In genomic region chr1:203287109-203287893, GRCh38 we compare ENCODE assay signal across 10 cellular contexts. TPM values are rescaled to one million over a fixed set of nuclear protein-coding genes. Genes with fewer than 3 reads are reported as not detected.
DNase-seq lines count a peak whose midpoint lies in the region; ATAC-seq, FAIRE-seq and TF ChIP-seq lines count a peak whose summit lies in the region.
"Had no signal": no experiment of that assay in that cellular context is flagged by ENCODE, and none has a peak within 500 bp of the region (broad histone marks: within the 10 kb centered on the region; RNA-seq: fewer than 3 reads in every experiment).

No MANE protein-coding gene starts in this region.

- peak overlapping the region; percentile 83 for H3K4me3 Mint-ChIP-seq in activated T-helper 1 cell treated with anti-CD3 and anti-CD28 coated beads, Interleukin-12 subunit alpha, Interleukin-12 subunit beta, Interleukin-2, Interleukin-4 antibody, amounts not matched to agents 30 ng/mL and 10 ng/mL and 1 ng/mL, durations not matched to agents 14 hours and 24 hours and 36 hours

- no peak overlapping the region for H2AFZ ChIP-seq in hepatocyte

- WGBS in hepatocyte (ENCODE audit: low lambda C conversion rate, missing lambda C conversion rate) = 77% methylated on average over 9 of the region's 9 CpGs

- no peaks in the 10 kb centered on the region for H3K36me3 Mint-ChIP-seq in activated T-helper 1 cell treated with anti-CD3 and anti-CD28 coated beads, Interleukin-12 subunit alpha, Interleukin-12 subunit beta, Interleukin-2, Interleukin-4 antibody, amounts not matched to agents 30 ng/mL and 10 ng/mL and 1 ng/mL, durations not matched to agents 14 hours and 24 hours and 36 hours (ENCODE audit: low read depth)

- no peaks in the 10 kb centered on the region for H4K20me1 ChIP-seq in hepatocyte (ENCODE audit: insufficient read depth, poor library complexity, severe bottlenecking)

- no peak overlapping the region for H3K4me3 ChIP-seq in hepatocyte
- H3K4me3 ChIP-seq: A549 had no signal

- no peaks in the 10 kb centered on the region for H3K79me2 ChIP-seq in hepatocyte

- H3K27me3 Mint-ChIP-seq in activated T-helper 1 cell treated with anti-CD3 and anti-CD28 coated beads, Interleukin-12 subunit alpha, Interleukin-12 subunit beta, Interleukin-2, Interleukin-4 antibody, amounts not matched to agents 30 ng/mL and 10 ng/mL and 1 ng/mL, durations not matched to agents 14 hours and 24 hours and 36 hours (ENCODE audit: insufficient read depth) = no peaks in the 10 kb centered on the region

- no peak overlapping the region for H3K4me2 ChIP-seq in hepatocyte
- H3K4me2 ChIP-seq: A549 had no signal

- FAIRE-seq in urothelium cell line (lab: Jason Lieb, UNC) = no peak
- FAIRE-seq: A549, colon had no signal

- TF ChIP-seq CTCF in hepatocyte (IDR thresholded peaks at IDR 0.05; ENCODE audit: poor library complexity) = no peak

- H3K27ac ChIP-seq in hepatocyte = peak overlapping the region; percentile 95

- H3K9me2 ChIP-seq in hepatocyte (replicated peaks; ENCODE audit: insufficient read depth) = no peaks in the 10 kb centered on the region

- no peaks in the 10 kb centered on the region for H3K27me3 ChIP-seq in hepatocyte

- peak; percentile 30 for ATAC-seq in HG03060 (IDR thresholded peaks at IDR 0.05; ENCODE audit: low read depth, unreplicated experiment)
- ATAC-seq: A549 had no signal

- H3K9me3 Mint-ChIP-seq in activated T-helper 1 cell treated with anti-CD3 and anti-CD28 coated beads, Interleukin-12 subunit alpha, Interleukin-12 subunit beta, Interleukin-2, Interleukin-4 antibody, amounts not matched to agents 30 ng/mL and 10 ng/mL and 1 ng/mL, durations not matched to agents 14 hours and 24 hours and 36 hours = no peaks in the 10 kb centered on the region

- peak overlapping the region; percentile 99 for H3K27ac Mint-ChIP-seq in activated T-helper 1 cell treated with anti-CD3 and anti-CD28 coated beads, Interleukin-12 subunit alpha, Interleukin-12 subunit beta, Interleukin-2, Interleukin-4 antibody, amounts not matched to agents 30 ng/mL and 10 ng/mL and 1 ng/mL, durations not matched to agents 14 hours and 24 hours and 36 hours

- H3K36me3 ChIP-seq in hepatocyte (replicated peaks; ENCODE audit: insufficient read depth, low read depth) = no peaks in the 10 kb centered on the region

- DNase-seq in NCI-H2029 (lab: John Stamatoyannopoulos, UW) (peak; percentile 59), NCI-H2029 treated with DMSO at 0.1 percent for 48 hours (lab: John Stamatoyannopoulos, UW) (no peak), NOMO-1 treated with DMSO at 0.1 percent for 48 hours (lab: John Stamatoyannopoulos, UW; ENCODE audit: unreplicated experiment) (peak; percentile 99), hepatocyte (ENCODE audit: low spot score) (peak; percentile 55), urothelium cell line (ENCODE audit: low spot score) (no peak)
- peak; percentile 83 for DNase-seq in activated T-helper 1 cell treated with anti-CD3 and anti-CD28 coated beads, Interleukin-12 subunit alpha, Interleukin-12 subunit beta, Interleukin-2, Interleukin-4 antibody, amounts not matched to agents 30 ng/mL and 10 ng/mL and 1 ng/mL, durations not matched to agents 14 hours and 24 hours and 36 hours (ENCODE audit: low spot score)
- DNase-seq in stimulated activated CD4-positive, alpha-beta T cell treated with anti-CD3 and anti-CD28 coated beads, Interleukin-15, amount 100 ng/mL, for 24 hours = peak; percentile 81

- no peaks in the 10 kb centered on the region for H3K9me3 ChIP-seq in hepatocyte (ENCODE audit: low read depth)
- H3K9me3 ChIP-seq: A549 had no signal

- intact Hi-C loops in activated T-helper 1 cell treated with anti-CD3 and anti-CD28 coated beads, Interleukin-12 subunit alpha, Interleukin-12 subunit beta, Interleukin-2, Interleukin-4 antibody, amounts not matched to agents 30 ng/mL and 10 ng/mL and 1 ng/mL, durations not matched to agents 14 hours and 24 hours and 36 hours (cut with micrococcal nuclease) = loop anchor here (1.0 to 10.0 kb wide), 5 partner anchors 9 to 1918 kb away; partner anchors contain the start of genes LAX1, PCAT6, ZBED6 and ZC3H11A

- peaks cover 65% of the 10 kb centered on the region for H3K4me1 ChIP-seq in hepatocyte (ENCODE audit: insufficient read depth)

- H3K4me1 Mint-ChIP-seq in activated T-helper 1 cell treated with anti-CD3 and anti-CD28 coated beads, Interleukin-12 subunit alpha, Interleukin-12 subunit beta, Interleukin-2, Interleukin-4 antibody, amounts not matched to agents 30 ng/mL and 10 ng/mL and 1 ng/mL, durations not matched to agents 14 hours and 24 hours and 36 hours (ENCODE audit: low read depth) = peaks cover 82% of the 10 kb centered on the region

RNA-seq across cellular contexts. Expression of gene BTG2, which starts 18.0 kb away (rescaled TPM):
- total RNA-seq in activated T-helper 1 cell treated with anti-CD3 and anti-CD28 coated beads, Interleukin-12 subunit alpha, Interleukin-12 subunit beta, Interleukin-2, Interleukin-4 antibody, amounts not matched to agents 30 ng/mL and 10 ng/mL and 1 ng/mL, durations not matched to agents 14 hours and 24 hours and 36 hours = 137 and 139 TPM in 2 replicates
- total RNA-seq in hepatocyte = 192 and 197 TPM in 2 replicates
- 253 and 274 TPM in 2 replicates for polyA plus RNA-seq in hepatocyte

RNA-seq across cellular contexts. Expression of gene CHIT1, which starts 57.8 kb away (rescaled TPM):
- 0.15 and 0.52 TPM in 2 replicates for total RNA-seq in activated T-helper 1 cell treated with anti-CD3 and anti-CD28 coated beads, Interleukin-12 subunit alpha, Interleukin-12 subunit beta, Interleukin-2, Interleukin-4 antibody, amounts not matched to agents 30 ng/mL and 10 ng/mL and 1 ng/mL, durations not matched to agents 14 hours and 24 hours and 36 hours
- total RNA-seq in hepatocyte = 0.20 and 0.93 TPM in 2 replicates
- 0.30 and 1.1 TPM in 2 replicates for polyA plus RNA-seq in hepatocyte
- polyA plus RNA-seq: A549 had no signal

Comparison
In these comparisons a context has a peak if more than half of its experiments do, and no peak if none do; other contexts are left out.
1. DNase-seq: peak in NCI-H2029 (single experiment), NOMO-1 treated with DMSO at 0.1 percent for 48 hours (single experiment), activated T-helper 1 cell treated with anti-CD3 and anti-CD28 coated beads, Interleukin-12 subunit alpha, Interleukin-12 subunit beta, Interleukin-2, Interleukin-4 antibody, amounts not matched to agents 30 ng/mL and 10 ng/mL and 1 ng/mL, durations not matched to agents 14 hours and 24 hours and 36 hours (single experiment), hepatocyte (single experiment) and stimulated activated CD4-positive, alpha-beta T cell treated with anti-CD3 and anti-CD28 coated beads, Interleukin-15, amount 100 ng/mL, for 24 hours (single experiment); none in NCI-H2029 treated with DMSO at 0.1 percent for 48 hours (single experiment) and urothelium cell line (single experiment).